ENCODE assay signal across 9 cellular contexts in genomic region chr1:172322219-172323061, GRCh38.
DNase-seq lines count a peak whose midpoint lies in the region; ATAC-seq and TF ChIP-seq lines count a peak whose summit lies in the region.
"Had no signal": no experiment of that assay in that cellular context is flagged by ENCODE, and none has a peak within 500 bp of the region (broad histone marks: within the 10 kb centered on the region; RNA-seq: fewer than 3 reads in every experiment).

No MANE protein-coding gene starts in this region.

- DNase-seq in HEK293T (ENCODE audit: extremely low spot score) (peak; percentile 34), left ventricle myocardium superior (peak; percentile 45), stromal cell of bone marrow (ENCODE audit: low read depth) (peak; percentile 84), T-helper 1 cell (no peak), NCI-H146 (lab: John Stamatoyannopoulos, UW) (no peak), AML-193 (lab: John Stamatoyannopoulos, UW) (no peak)
- DNase-seq in activated T-cell treated with anti-CD3 and anti-CD28 coated beads, Interleukin-2, amount 50 U/mL, for 4 hours, result no peak

- intact Hi-C loops in left ventricle myocardium superior (cut with micrococcal nuclease), result no loop called here

- H3K4me1 Mint-ChIP-seq in activated T-cell treated with anti-CD3 and anti-CD28 coated beads, Interleukin-2, amount 50 U/mL, for 4 hours (ENCODE audit: low read depth), result no peaks in the 10 kb centered on the region

- H3K4me3 Mint-ChIP-seq in activated T-cell treated with anti-CD3 and anti-CD28 coated beads, Interleukin-2, amount 50 U/mL, for 4 hours, result no peak overlapping the region
- H3K4me3 Mint-ChIP-seq: activated naive CD8-positive, alpha-beta T cell had no signal

- H3K9me3 Mint-ChIP-seq in activated T-cell treated with anti-CD3 and anti-CD28 coated beads, Interleukin-2, amount 50 U/mL, for 4 hours, result no peaks in the 10 kb centered on the region

- TF ChIP-seq CTCF in WI38 (IDR thresholded peaks at IDR 0.05; ENCODE audit: low read depth, low read length), result no peak

- POLR2A ChIA-PET in HEK293T (lab: Yijun Ruan, JAX), result no interaction called here

- no peaks in the 10 kb centered on the region for H3K27me3 Mint-ChIP-seq in activated T-cell treated with anti-CD3 and anti-CD28 coated beads, Interleukin-2, amount 50 U/mL, for 4 hours (ENCODE audit: low read depth)
- H3K27me3 Mint-ChIP-seq: activated naive CD8-positive, alpha-beta T cell had no signal

- ATAC-seq in left ventricle myocardium superior, result peak; percentile 96
- ATAC-seq in activated T-cell treated with anti-CD3 and anti-CD28 coated beads, Interleukin-2, amount 50 U/mL, for 4 hours, result no peak

- CTCF ChIA-PET in HEK293T (lab: Yijun Ruan, JAX), result interaction anchor here (0.7 kb wide), 1 partner anchor 418 kb away, joined by 3 read pairs; no protein-coding TSS in a partner anchor

- H3K36me3 Mint-ChIP-seq in activated T-cell treated with anti-CD3 and anti-CD28 coated beads, Interleukin-2, amount 50 U/mL, for 4 hours (ENCODE audit: insufficient read depth), result no peaks in the 10 kb centered on the region

- H3K4me3 ChIP-seq in WI38 (ENCODE audit: low read depth, low read length), result peak overlapping the region; percentile 29

TF ChIP-seq in HEK293T, 16 proteins besides CTCF, POLR2A, EP300 and RAD21:
- TF ChIP-seq FOXK2 (IDR thresholded peaks at IDR 0.05) (no peak), PKNOX1 (IDR thresholded peaks at IDR 0.05) (peak; percentile 56), TARDBP (IDR thresholded peaks at IDR 0.05) (no peak), L3MBTL2 (conservative IDR thresholded peaks at IDR 0.05) (no peak), LEF1 (IDR thresholded peaks at IDR 0.05; ENCODE audit: borderline replicate concordance) (no peak), SUZ12 (IDR thresholded peaks at IDR 0.05) (no peak)

Comparison
In these comparisons a context has a peak if more than half of its experiments do, and no peak if none do; other contexts are left out.
1. DNase-seq: peak in HEK293T (single experiment), left ventricle myocardium superior (single experiment) and stromal cell of bone marrow (single experiment); none in T-helper 1 cell (0 of 5), activated T-cell treated with anti-CD3 and anti-CD28 coated beads, Interleukin-2, amount 50 U/mL, for 4 hours (single experiment), NCI-H146 (single experiment) and AML-193 (0 of 2).